In the genomic region with DNA sequence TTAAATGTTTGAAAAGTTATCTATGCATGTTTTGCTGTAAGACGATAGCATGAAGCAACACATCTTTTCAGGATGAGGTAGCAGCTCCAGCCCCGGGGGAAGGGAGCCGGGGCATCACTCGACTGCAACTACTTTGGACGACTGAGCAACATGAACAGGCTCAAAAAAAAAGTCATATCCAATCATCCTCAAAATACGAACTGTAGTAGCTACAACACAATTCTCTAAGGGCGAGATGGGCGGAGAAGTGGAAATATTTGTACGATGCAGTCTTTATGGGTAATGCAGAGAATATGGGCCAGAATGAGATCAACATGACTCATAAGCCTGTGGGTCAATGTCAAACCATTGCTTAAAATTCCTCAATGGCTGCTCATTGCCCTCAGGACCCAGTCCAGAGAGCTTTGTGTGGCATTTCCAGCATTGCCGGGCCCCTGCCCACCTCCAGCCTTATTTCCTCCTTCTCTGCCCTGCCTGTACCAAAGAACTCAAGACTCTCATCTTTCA, we compare ENCODE assay signal across 2 cellular contexts.
TF ChIP-seq lines count a peak whose summit lies in the region.

No MANE protein-coding gene starts in this region.

TF ChIP-seq in HCT116, 20 proteins besides CTCF, POLR2A, EP300 and RAD21 (continued from another document):
- TF ChIP-seq, protein P1, sequence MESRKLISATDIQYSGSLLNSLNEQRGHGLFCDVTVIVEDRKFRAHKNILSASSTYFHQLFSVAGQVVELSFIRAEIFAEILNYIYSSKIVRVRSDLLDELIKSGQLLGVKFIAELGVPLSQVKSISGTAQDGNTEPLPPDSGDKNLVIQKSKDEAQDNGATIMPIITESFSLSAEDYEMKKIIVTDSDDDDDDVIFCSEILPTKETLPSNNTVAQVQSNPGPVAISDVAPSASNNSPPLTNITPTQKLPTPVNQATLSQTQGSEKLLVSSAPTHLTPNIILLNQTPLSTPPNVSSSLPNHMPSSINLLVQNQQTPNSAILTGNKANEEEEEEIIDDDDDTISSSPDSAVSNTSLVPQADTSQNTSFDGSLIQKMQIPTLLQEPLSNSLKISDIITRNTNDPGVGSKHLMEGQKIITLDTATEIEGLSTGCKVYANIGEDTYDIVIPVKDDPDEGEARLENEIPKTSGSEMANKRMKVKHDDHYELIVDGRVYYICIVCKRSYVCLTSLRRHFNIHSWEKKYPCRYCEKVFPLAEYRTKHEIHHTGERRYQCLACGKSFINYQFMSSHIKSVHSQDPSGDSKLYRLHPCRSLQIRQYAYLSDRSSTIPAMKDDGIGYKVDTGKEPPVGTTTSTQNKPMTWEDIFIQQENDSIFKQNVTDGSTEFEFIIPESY (IDR thresholded peaks at IDR 0.05; ENCODE audit: extremely low read depth, insufficient replicate concordance, low read length) = no peak
- TF ChIP-seq, protein P2, sequence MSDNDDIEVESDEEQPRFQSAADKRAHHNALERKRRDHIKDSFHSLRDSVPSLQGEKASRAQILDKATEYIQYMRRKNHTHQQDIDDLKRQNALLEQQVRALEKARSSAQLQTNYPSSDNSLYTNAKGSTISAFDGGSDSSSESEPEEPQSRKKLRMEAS (IDR thresholded peaks at IDR 0.05) = peak; percentile 55
- no peak for TF ChIP-seq EZH2 (IDR thresholded peaks at IDR 0.05)
- TF ChIP-seq, protein P3, sequence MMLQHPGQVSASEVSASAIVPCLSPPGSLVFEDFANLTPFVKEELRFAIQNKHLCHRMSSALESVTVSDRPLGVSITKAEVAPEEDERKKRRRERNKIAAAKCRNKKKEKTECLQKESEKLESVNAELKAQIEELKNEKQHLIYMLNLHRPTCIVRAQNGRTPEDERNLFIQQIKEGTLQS (IDR thresholded peaks at IDR 0.05) = no peak
- peak; percentile 21; the same call in 1 of the 2 replicates for TF ChIP-seq SIN3A (IDR thresholded peaks at IDR 0.05; ENCODE audit: low read depth)
- TF ChIP-seq FOSL1 (IDR thresholded peaks at IDR 0.05; ENCODE audit: low read depth) = peak; percentile 93

TF ChIP-seq in SK-N-SH treated with all-trans-retinoic acid at 6 μM for 48 hours, 23 proteins besides CTCF, POLR2A, EP300 and RAD21 (continued from another document):
- TF ChIP-seq, protein P4, sequence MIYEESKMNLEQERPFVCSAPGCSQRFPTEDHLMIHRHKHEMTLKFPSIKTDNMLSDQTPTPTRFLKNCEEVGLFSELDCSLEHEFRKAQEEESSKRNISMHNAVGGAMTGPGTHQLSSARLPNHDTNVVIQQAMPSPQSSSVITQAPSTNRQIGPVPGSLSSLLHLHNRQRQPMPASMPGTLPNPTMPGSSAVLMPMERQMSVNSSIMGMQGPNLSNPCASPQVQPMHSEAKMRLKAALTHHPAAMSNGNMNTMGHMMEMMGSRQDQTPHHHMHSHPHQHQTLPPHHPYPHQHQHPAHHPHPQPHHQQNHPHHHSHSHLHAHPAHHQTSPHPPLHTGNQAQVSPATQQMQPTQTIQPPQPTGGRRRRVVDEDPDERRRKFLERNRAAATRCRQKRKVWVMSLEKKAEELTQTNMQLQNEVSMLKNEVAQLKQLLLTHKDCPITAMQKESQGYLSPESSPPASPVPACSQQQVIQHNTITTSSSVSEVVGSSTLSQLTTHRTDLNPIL (CRISPR knock-in tag; IDR thresholded peaks at IDR 0.05; ENCODE audit: low read depth) = peak; percentile 49; the same call in 1 of the 2 replicates
- TF ChIP-seq ISL1 (CRISPR knock-in tag; IDR thresholded peaks at IDR 0.05) (peak; percentile 46; the same call in 1 of the 2 replicates), GLIS3 (CRISPR knock-in tag; IDR thresholded peaks at IDR 0.05) (no peak), SNAI2 (CRISPR knock-in tag; IDR thresholded peaks at IDR 0.05) (peak; percentile 60; the same call in 1 of the 2 replicates)
